ENCODE assay signal across 1 cellular context in genomic region chr16:11962457-11962856, GRCh38.
TF ChIP-seq lines count a peak whose summit lies in the region.

No MANE protein-coding gene starts in this region.

TF ChIP-seq in HepG2, 621 proteins besides CTCF, POLR2A, EP300 and RAD21:
- TF ChIP-seq ZNF460 (CRISPR knock-in tag; IDR thresholded peaks at IDR 0.05; ENCODE audit: borderline replicate concordance) (peak; percentile 84), GABPB1 (CRISPR knock-in tag; IDR thresholded peaks at IDR 0.05) (0 out of 2 replicates have a peak, but pooled peaks have one; percentile 9)
